8 cellular contexts compared by ENCODE assay signal in the genomic region with DNA sequence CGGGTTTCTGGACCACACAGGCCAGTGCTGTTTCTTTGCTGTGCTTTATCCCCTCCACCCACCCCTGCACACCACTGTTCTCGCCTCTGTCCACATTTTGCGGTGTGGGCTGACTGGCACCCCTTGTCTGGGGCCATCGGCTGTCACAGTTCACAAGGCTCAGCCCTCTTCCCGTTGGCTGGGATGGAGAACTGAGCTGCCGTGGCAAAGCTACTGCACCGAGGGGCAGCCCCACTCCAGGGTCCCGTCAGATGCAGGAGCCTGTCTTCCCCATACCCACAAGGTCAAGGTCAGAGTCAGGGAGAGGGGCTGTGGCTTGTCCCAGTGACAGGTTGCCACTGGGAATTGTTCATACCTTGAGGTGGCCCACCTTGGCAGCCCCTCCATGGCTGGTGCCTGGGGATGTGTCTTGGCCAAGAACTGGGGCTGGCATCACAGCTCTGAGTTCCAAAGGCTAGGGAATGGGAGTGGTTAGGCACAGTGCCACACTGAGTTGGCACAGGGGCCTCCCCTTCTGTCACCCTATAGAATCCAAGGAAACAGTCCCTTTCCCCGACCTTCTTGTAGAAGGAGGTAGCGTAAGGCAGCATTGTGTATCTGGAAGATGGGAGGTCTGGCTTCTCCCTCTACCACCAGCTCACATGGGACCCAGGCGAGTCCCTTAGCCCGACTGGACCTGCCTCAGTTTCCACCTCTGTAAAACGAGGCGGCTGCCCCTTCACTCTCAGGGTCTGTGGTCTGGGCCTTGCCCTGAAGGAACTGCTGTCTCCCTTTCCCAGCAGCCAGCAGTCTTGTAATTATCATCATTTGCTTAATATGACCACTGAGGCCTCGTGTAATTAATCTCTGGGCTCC. TPM values are rescaled to one million over a fixed set of nuclear protein-coding genes. Genes with fewer than 3 reads are reported as not detected.
DNase-seq lines count a peak whose midpoint lies in the region; ATAC-seq and TF ChIP-seq lines count a peak whose summit lies in the region.

No MANE protein-coding gene starts in this region.

- intact Hi-C loops in left cardiac atrium (cut with DNase I): loop anchor here in 1 of 2 donors (2.0 kb wide), 1 partner anchor 47 kb away; no protein-coding TSS in a partner anchor
- intact Hi-C loops in spleen (cut with DNase I; ENCODE audit: low total_unique reads): no loop called here

- 3 to 9% (median 8%) methylated on average over 5 to 15 of the region's 15 CpGs for WGBS in spleen, 5 donors

- H3K36me3 Mint-ChIP-seq in activated CD8-positive, alpha-beta T cell treated with anti-CD3 and anti-CD28 coated beads, Interleukin-2, amount 10 ng/mL, durations not matched to agents 7 days and 5 days (ENCODE audit: low read depth): peaks cover 72% of the 10 kb centered on the region

- TF ChIP-seq CTCF in HEK293 (tag by site-specific recombination; IDR thresholded peaks at IDR 0.05) (no peak), spleen (IDR thresholded peaks at IDR 0.05 in 8 of 11, conservative IDR thresholded peaks at IDR 0.05 in 3 of 11) (no peak)

- H3K4me3 Mint-ChIP-seq in activated CD8-positive, alpha-beta T cell treated with anti-CD3 and anti-CD28 coated beads, Interleukin-2, amount 10 ng/mL, durations not matched to agents 7 days and 5 days: peak overlapping the region; percentile 98

- H3K9me3 ChIP-seq in HEK293 (ENCODE audit: control insufficient read depth, insufficient read depth, low read depth, low read length) (no peaks in the 10 kb centered on the region), spleen (no peaks in the 10 kb centered on the region)

- no peaks in the 10 kb centered on the region for H3K4me1 ChIP-seq in HEK293 (ENCODE audit: control insufficient read depth, insufficient read depth, low read length)
- peaks cover 77 to 88% (median 81%) of the 10 kb centered on the region in 6 donors for H3K4me1 ChIP-seq in spleen

- CTCF ChIA-PET in HEK293 (lab: Yijun Ruan, JAX): interaction anchor here (0.5 to 0.9 kb wide), 5 partner anchors 8 to 215 kb away, joined by 3 to 6 read pairs (median 4); no protein-coding TSS in a partner anchor
- CTCF ChIA-PET in activated CD8-positive, alpha-beta T cell treated with anti-CD3 and anti-CD28 coated beads, Interleukin-2, amount 10 ng/mL, durations not matched to agents 7 days and 5 days (lab: Charles Lee): interaction anchor here (0.8 to 7.4 kb wide), 6 partner anchors 10 to 82 kb away, joined by 3 to 60 read pairs (median 10); partner anchors contain the start of gene ANKRD13D

- H3K27me3 ChIP-seq in spleen (replicated peaks in 1 of 7): no peaks in the 10 kb centered on the region

- H3K4me3 ChIP-seq in HEK293 (ENCODE audit: low read depth, low read length): no peak overlapping the region
- H3K4me3 ChIP-seq in spleen: peak overlapping the region; percentile 23 to 100 (median 94)

- peaks cover 0 to 53% of the 10 kb centered on the region in 2 experiments; a peak in 1 of 3 replicates for H3K36me3 ChIP-seq in HEK293 (ENCODE audit: control insufficient read depth in 2 of 2, insufficient read depth in 1 of 2, low read length in 2 of 2)
- peaks cover 0 to 65% (median 9%) of the 10 kb centered on the region in 6 donors for H3K36me3 ChIP-seq in spleen

- ATAC-seq in activated CD8-positive, alpha-beta T cell treated with anti-CD3 and anti-CD28 coated beads, Interleukin-2, amount 10 ng/mL, durations not matched to agents 7 days and 5 days: no peak
- ATAC-seq in left cardiac atrium (peak in 1 of 2 donors; percentile 5), GM21825 (IDR thresholded peaks at IDR 0.05; ENCODE audit: unreplicated experiment) (no peak)

- H3K4me1 Mint-ChIP-seq in activated CD8-positive, alpha-beta T cell treated with anti-CD3 and anti-CD28 coated beads, Interleukin-2, amount 10 ng/mL, durations not matched to agents 7 days and 5 days (ENCODE audit: low read depth): peaks cover 74% of the 10 kb centered on the region

- no peaks in the 10 kb centered on the region for H3K27me3 Mint-ChIP-seq in activated CD8-positive, alpha-beta T cell treated with anti-CD3 and anti-CD28 coated beads, Interleukin-2, amount 10 ng/mL, durations not matched to agents 7 days and 5 days (ENCODE audit: low read depth)

- TF ChIP-seq POLR2A in spleen (IDR thresholded peaks at IDR 0.05): no peak

- no peak overlapping the region for H3K27ac ChIP-seq in HEK293 (ENCODE audit: extremely low read depth, low read depth, low read length)
- H3K27ac ChIP-seq in spleen: peak overlapping the region; percentile 89 to 100 (median 97)

- H3K9me3 Mint-ChIP-seq in activated CD8-positive, alpha-beta T cell treated with anti-CD3 and anti-CD28 coated beads, Interleukin-2, amount 10 ng/mL, durations not matched to agents 7 days and 5 days (ENCODE audit: insufficient read depth): no peaks in the 10 kb centered on the region

- no peak for DNase-seq in activated CD8-positive, alpha-beta T cell treated with anti-CD3 and anti-CD28 coated beads, Interleukin-2, amount 10 ng/mL, durations not matched to agents 7 days and 5 days
- DNase-seq in left cardiac atrium: peak; percentile 36
- DNase-seq in spleen: peak; percentile 84
- no peak for DNase-seq in NOMO-1 treated with DMSO at 0.1 percent for 48 hours (lab: John Stamatoyannopoulos, UW; ENCODE audit: unreplicated experiment)
- no peak for DNase-seq in RPMI8226
- DNase-seq in HuH-7 (ENCODE audit: low spot score): no peak

- H3K27ac Mint-ChIP-seq in activated CD8-positive, alpha-beta T cell treated with anti-CD3 and anti-CD28 coated beads, Interleukin-2, amount 10 ng/mL, durations not matched to agents 7 days and 5 days: peak overlapping the region; percentile 99

- POLR2A ChIA-PET in HEK293 (lab: Yijun Ruan, JAX): interaction anchor here (0.6 kb wide), 1 partner anchor 75 kb away, joined by 3 read pairs; no protein-coding TSS in a partner anchor
- POLR2A ChIA-PET in activated CD8-positive, alpha-beta T cell treated with anti-CD3 and anti-CD28 coated beads, Interleukin-2, amount 10 ng/mL, durations not matched to agents 7 days and 5 days (lab: Charles Lee): interaction anchor here (0.9 to 8.1 kb wide), 6 partner anchors 7 to 127 kb away, joined by 3 to 201 read pairs (median 16); partner anchors contain the start of genes ANKRD13D and RAD9A

TF ChIP-seq in HEK293, 187 proteins besides CTCF, POLR2A, EP300 and RAD21:
- TF ChIP-seq ZNF10 (tag by site-specific recombination; IDR thresholded peaks at IDR 0.05) (peak; percentile 3; the same call in 1 of the 2 replicates), ZNF404 (tag by site-specific recombination; IDR thresholded peaks at IDR 0.05) (no peak)

RNA-seq across cellular contexts. Expression of gene GRK2, which starts 3.4 kb away (rescaled TPM):
- total RNA-seq in activated CD8-positive, alpha-beta T cell treated with anti-CD3 and anti-CD28 coated beads, Interleukin-2, amount 10 ng/mL, durations not matched to agents 7 days and 5 days: 100 to 1,000 TPM; 338 to 348 TPM
- total RNA-seq in left cardiac atrium: 10 to 100 TPM; 51.6 to 52.6 TPM
- 100 to 1,000 TPM; 168 to 301 (median 263) TPM for total RNA-seq in spleen
- polyA plus RNA-seq in spleen: 100 to 1,000 TPM; 119 to 270 (median 192) TPM

RNA-seq across cellular contexts. Expression of gene ANKRD13D, which starts 19.5 kb away (rescaled TPM):
- 100 to 1,000 TPM; 179 to 189 TPM for total RNA-seq in activated CD8-positive, alpha-beta T cell treated with anti-CD3 and anti-CD28 coated beads, Interleukin-2, amount 10 ng/mL, durations not matched to agents 7 days and 5 days
- total RNA-seq in left cardiac atrium (10 to 100 TPM; 22.1 to 22.6 TPM), spleen (100 to 1,000 TPM in 5 of 7 donors, 10 to 100 TPM in 2; 67.3 to 151 (median 124) TPM)
- polyA plus RNA-seq in spleen: 100 to 1,000 TPM in 2 of 3 donors, 10 to 100 TPM in 1; 65.2 to 138 (median 129) TPM

RNA-seq across cellular contexts. Expression of gene SSH3, which starts 33.7 kb away (rescaled TPM):
- 10 to 100 TPM; 12.0 to 13.0 TPM for total RNA-seq in activated CD8-positive, alpha-beta T cell treated with anti-CD3 and anti-CD28 coated beads, Interleukin-2, amount 10 ng/mL, durations not matched to agents 7 days and 5 days
- total RNA-seq in left cardiac atrium: 10 to 100 TPM; 18.1 to 22.2 TPM
- total RNA-seq in spleen: 10 to 100 TPM; 14.6 to 31.8 (median 22.9) TPM
- 10 to 100 TPM in 1 of 3 donors, 1 to 10 TPM in 2; 4.3 to 11.1 (median 5.9) TPM for polyA plus RNA-seq in spleen

Comparison
In these comparisons a context has a peak if more than half of its experiments do, and no peak if none do; other contexts are left out.
1. DNase-seq: peak in left cardiac atrium (single experiment) and spleen (single experiment); none in activated CD8-positive, alpha-beta T cell treated with anti-CD3 and anti-CD28 coated beads, Interleukin-2, amount 10 ng/mL, durations not matched to agents 7 days and 5 days (single experiment), NOMO-1 treated with DMSO at 0.1 percent for 48 hours (single experiment), RPMI8226 (single experiment) and HuH-7 (single experiment).